In genomic region chr9:133700861-133701320, GRCh38 we compare ENCODE assay signal across 11 cellular contexts. TPM values are rescaled to one million over a fixed set of nuclear protein-coding genes. Genes with fewer than 3 reads are reported as not detected.
DNase-seq lines count a peak whose midpoint lies in the region; ATAC-seq and TF ChIP-seq lines count a peak whose summit lies in the region.
"Had no signal": no experiment of that assay in that cellular context is flagged by ENCODE, and none has a peak within 500 bp of the region (broad histone marks: within the 10 kb centered on the region; RNA-seq: fewer than 3 reads in every experiment).

No MANE protein-coding gene starts in this region.

- H4K20me1 ChIP-seq in neural progenitor cell (ENCODE audit: low read depth), result no peaks in the 10 kb centered on the region

- peaks cover 6% of the 10 kb centered on the region for H3K36me3 Mint-ChIP-seq in activated T-cell treated with anti-CD3 and anti-CD28 coated beads, Interleukin-2, amount 50 U/mL, for 24 hours (ENCODE audit: low read depth)
- H3K36me3 Mint-ChIP-seq in T-cell (no peaks in the 10 kb centered on the region), neural progenitor cell (peaks cover 1% of the 10 kb centered on the region)
- H3K36me3 Mint-ChIP-seq in effector memory CD8-positive, alpha-beta T cell (ENCODE audit: insufficient read depth), result peaks cover 7% of the 10 kb centered on the region
- no peaks in the 10 kb centered on the region for H3K36me3 Mint-ChIP-seq in stimulated activated effector memory CD8-positive, alpha-beta T cell treated with anti-CD3 and anti-CD28 coated beads, Interleukin-12 subunit alpha, Interleukin-12 subunit beta, amount 100 ng/mL, for 72 hours

- peaks cover 52% of the 10 kb centered on the region for H3K4me1 Mint-ChIP-seq in activated T-cell treated with anti-CD3 and anti-CD28 coated beads, Interleukin-2, amount 50 U/mL, for 24 hours (ENCODE audit: low read depth)
- H3K4me1 Mint-ChIP-seq in T-cell (peaks cover 54 to 67% (median 59%) of the 10 kb centered on the region in 3 donors), neural progenitor cell (peaks cover 15% of the 10 kb centered on the region)
- peaks cover 10 to 26% of the 10 kb centered on the region in 2 donors for H3K4me1 Mint-ChIP-seq in effector memory CD8-positive, alpha-beta T cell (ENCODE audit: low read depth in 2 of 2)
- peaks cover 18% of the 10 kb centered on the region for H3K4me1 Mint-ChIP-seq in stimulated activated effector memory CD8-positive, alpha-beta T cell treated with anti-CD3 and anti-CD28 coated beads, Interleukin-12 subunit alpha, Interleukin-12 subunit beta, amount 100 ng/mL, for 72 hours

- H3K27me3 ChIP-seq in neural progenitor cell (no peaks in the 10 kb centered on the region), psoas muscle (ENCODE audit: insufficient read depth in 3 of 3, low read length in 2 of 3) (peaks cover 0 to 53% (median 9%) of the 10 kb centered on the region in 3 donors)
- H3K27me3 ChIP-seq: brain microvascular endothelial cell had no signal

- no peak overlapping the region for H3K9ac ChIP-seq in neural progenitor cell

- ATAC-seq in T-cell (replicated peaks in 1 of 4) (peak; percentile 6 to 13 (median 9)), psoas muscle (no peak)
- no peak for ATAC-seq in effector memory CD8-positive, alpha-beta T cell (replicated peaks)
- ATAC-seq in stimulated activated effector memory CD8-positive, alpha-beta T cell treated with anti-CD3 and anti-CD28 coated beads, Interleukin-12 subunit alpha, Interleukin-12 subunit beta, amount 100 ng/mL, for 72 hours, result peak; percentile 19
- ATAC-seq: K562 had no signal

- H3K79me2 ChIP-seq in neural progenitor cell (ENCODE audit: low read depth), result no peaks in the 10 kb centered on the region

- CTCF ChIA-PET in T-cell (lab: Charles Lee), result interaction anchor here in 1 of 2 donors (0.6 to 1.5 kb wide), 3 partner anchors 17 to 679 kb away, joined by 3 to 8 read pairs (median 7); no protein-coding TSS in a partner anchor

- H3K36me3 ChIP-seq in neural progenitor cell (no peaks in the 10 kb centered on the region), psoas muscle (ENCODE audit: insufficient read depth in 1 of 2, low read depth in 1 of 2) (no peaks in the 10 kb centered on the region)
- H3K36me3 ChIP-seq: brain microvascular endothelial cell had no signal

- peak overlapping the region; percentile 97 for H3K27ac Mint-ChIP-seq in activated T-cell treated with anti-CD3 and anti-CD28 coated beads, Interleukin-2, amount 50 U/mL, for 24 hours
- peak overlapping the region; percentile 99 for H3K27ac Mint-ChIP-seq in T-cell
- peak overlapping the region; percentile 87 to 91 for H3K27ac Mint-ChIP-seq in effector memory CD8-positive, alpha-beta T cell
- peak overlapping the region; percentile 60 for H3K27ac Mint-ChIP-seq in stimulated activated effector memory CD8-positive, alpha-beta T cell treated with anti-CD3 and anti-CD28 coated beads, Interleukin-12 subunit alpha, Interleukin-12 subunit beta, amount 100 ng/mL, for 72 hours
- H3K27ac Mint-ChIP-seq in neural progenitor cell, result no peak overlapping the region

- POLR2A ChIA-PET in T-cell (lab: Charles Lee), result interaction anchor here (1.0 to 1.9 kb wide), 4 partner anchors 17 to 24 kb away, joined by 3 to 8 read pairs (median 6); no protein-coding TSS in a partner anchor

- TF ChIP-seq CTCF in neural progenitor cell (IDR thresholded peaks at IDR 0.05) (no peak), psoas muscle (IDR thresholded peaks at IDR 0.05) (no peak)

- no peaks in the 10 kb centered on the region for H3K27me3 Mint-ChIP-seq in activated T-cell treated with anti-CD3 and anti-CD28 coated beads, Interleukin-2, amount 50 U/mL, for 24 hours
- H3K27me3 Mint-ChIP-seq in T-cell (no peaks in the 10 kb centered on the region), neural progenitor cell (ENCODE audit: insufficient read depth, low read depth) (peaks cover 8% of the 10 kb centered on the region)
- peaks cover 5 to 31% of the 10 kb centered on the region in 2 donors for H3K27me3 Mint-ChIP-seq in effector memory CD8-positive, alpha-beta T cell

- H3K27ac ChIP-seq in neural progenitor cell (no peak overlapping the region), psoas muscle (no peak overlapping the region)
- H3K27ac ChIP-seq: brain microvascular endothelial cell had no signal

- peak overlapping the region; percentile 77 for H3K4me3 Mint-ChIP-seq in activated T-cell treated with anti-CD3 and anti-CD28 coated beads, Interleukin-2, amount 50 U/mL, for 24 hours
- H3K4me3 Mint-ChIP-seq in T-cell, result peak overlapping the region; percentile 81 to 89 (median 85)
- peak overlapping the region; percentile 74 to 78 for H3K4me3 Mint-ChIP-seq in effector memory CD8-positive, alpha-beta T cell
- peak overlapping the region; percentile 63 for H3K4me3 Mint-ChIP-seq in stimulated activated effector memory CD8-positive, alpha-beta T cell treated with anti-CD3 and anti-CD28 coated beads, Interleukin-12 subunit alpha, Interleukin-12 subunit beta, amount 100 ng/mL, for 72 hours
- H3K4me3 Mint-ChIP-seq in neural progenitor cell, result no peak overlapping the region

- H3K4me3 ChIP-seq in neural progenitor cell (no peak overlapping the region), psoas muscle (no peak overlapping the region)
- H3K4me3 ChIP-seq: K562 had no signal

- no peaks in the 10 kb centered on the region for H3F3A ChIP-seq in neural progenitor cell (ENCODE audit: low read depth)

- intact Hi-C loops in psoas muscle (cut with DNase I), result no loop called here

- H3K9me3 ChIP-seq in neural progenitor cell (ENCODE audit: low read depth) (no peaks in the 10 kb centered on the region), psoas muscle (no peaks in the 10 kb centered on the region)

- H3K4me1 ChIP-seq in neural progenitor cell (peaks cover 12% of the 10 kb centered on the region), psoas muscle (no peaks in the 10 kb centered on the region)

- 30 to 41% (median 35%) methylated on average over 4 of the region's 4 CpGs for WGBS in psoas muscle, 3 donors

- no peak for DNase-seq in activated T-cell treated with anti-CD3 and anti-CD28 coated beads, Interleukin-2, amount 50 U/mL, for 24 hours
- no peak for DNase-seq in activated T-cell treated with anti-CD3 and anti-CD28 coated beads for 4 hours
- DNase-seq in T-cell, result no peak
- DNase-seq in effector memory CD8-positive, alpha-beta T cell, result no peak
- no peak for DNase-seq in stimulated activated effector memory CD8-positive, alpha-beta T cell treated with anti-CD3 and anti-CD28 coated beads, Interleukin-12 subunit alpha, Interleukin-12 subunit beta, amount 100 ng/mL, for 72 hours (ENCODE audit: low spot score in 2 of 2)
- DNase-seq in neural progenitor cell (ENCODE audit: low spot score), result no peak
- no peak for DNase-seq in COLO829 (ENCODE audit: low spot score)
- no peak for DNase-seq in psoas muscle
- DNase-seq: brain microvascular endothelial cell, H7 had no signal

- no peak overlapping the region for H3K4me2 ChIP-seq in neural progenitor cell

- H3K9me3 Mint-ChIP-seq in activated T-cell treated with anti-CD3 and anti-CD28 coated beads, Interleukin-2, amount 50 U/mL, for 24 hours, result no peaks in the 10 kb centered on the region
- peaks cover 0 to 3% (median 0%) of the 10 kb centered on the region in 3 donors for H3K9me3 Mint-ChIP-seq in T-cell
- H3K9me3 Mint-ChIP-seq in effector memory CD8-positive, alpha-beta T cell, result no peaks in the 10 kb centered on the region
- H3K9me3 Mint-ChIP-seq in stimulated activated effector memory CD8-positive, alpha-beta T cell treated with anti-CD3 and anti-CD28 coated beads, Interleukin-12 subunit alpha, Interleukin-12 subunit beta, amount 100 ng/mL, for 72 hours, result no peaks in the 10 kb centered on the region
- H3K9me3 Mint-ChIP-seq in neural progenitor cell, result no peaks in the 10 kb centered on the region

- H2AFZ ChIP-seq in neural progenitor cell (replicated peaks), result no peak overlapping the region

RNA-seq across cellular contexts. Expression of gene SARDH, which starts 37.3 kb away (rescaled TPM):
- total RNA-seq in T-cell (10 to 100 TPM in 4 of 5 donors, 1 to 10 TPM in 1; 8.8 to 34.4 (median 23.8) TPM), neural progenitor cell (ENCODE audit: low replicate concordance) (3.9 and 9.2 TPM in 2 replicates), psoas muscle (1 to 10 TPM in 3 of 4 donors, under 1 TPM in 1; 0.59 to 2.5 (median 1.5) TPM)
- polyA plus RNA-seq in psoas muscle, result under 1 TPM; 0.16 to 0.62 (median 0.26) TPM
- total RNA-seq: K562 had no signal

Comparison
In these comparisons a context has a peak if more than half of its experiments do, and no peak if none do; other contexts are left out.
1. ATAC-seq: peak in T-cell (4 of 4) and stimulated activated effector memory CD8-positive, alpha-beta T cell treated with anti-CD3 and anti-CD28 coated beads, Interleukin-12 subunit alpha, Interleukin-12 subunit beta, amount 100 ng/mL, for 72 hours (single experiment); none in effector memory CD8-positive, alpha-beta T cell (single experiment) and psoas muscle (0 of 4).